Comparison of ENCODE assay signal across 1 cellular context in genomic region chr18:3297025-3297984, GRCh38.
TF ChIP-seq lines count a peak whose summit lies in the region.

No MANE protein-coding gene starts in this region.

TF ChIP-seq in HepG2, 621 proteins besides CTCF, POLR2A, EP300 and RAD21 (continued from another document and continues in another):
- TF ChIP-seq, protein P1, sequence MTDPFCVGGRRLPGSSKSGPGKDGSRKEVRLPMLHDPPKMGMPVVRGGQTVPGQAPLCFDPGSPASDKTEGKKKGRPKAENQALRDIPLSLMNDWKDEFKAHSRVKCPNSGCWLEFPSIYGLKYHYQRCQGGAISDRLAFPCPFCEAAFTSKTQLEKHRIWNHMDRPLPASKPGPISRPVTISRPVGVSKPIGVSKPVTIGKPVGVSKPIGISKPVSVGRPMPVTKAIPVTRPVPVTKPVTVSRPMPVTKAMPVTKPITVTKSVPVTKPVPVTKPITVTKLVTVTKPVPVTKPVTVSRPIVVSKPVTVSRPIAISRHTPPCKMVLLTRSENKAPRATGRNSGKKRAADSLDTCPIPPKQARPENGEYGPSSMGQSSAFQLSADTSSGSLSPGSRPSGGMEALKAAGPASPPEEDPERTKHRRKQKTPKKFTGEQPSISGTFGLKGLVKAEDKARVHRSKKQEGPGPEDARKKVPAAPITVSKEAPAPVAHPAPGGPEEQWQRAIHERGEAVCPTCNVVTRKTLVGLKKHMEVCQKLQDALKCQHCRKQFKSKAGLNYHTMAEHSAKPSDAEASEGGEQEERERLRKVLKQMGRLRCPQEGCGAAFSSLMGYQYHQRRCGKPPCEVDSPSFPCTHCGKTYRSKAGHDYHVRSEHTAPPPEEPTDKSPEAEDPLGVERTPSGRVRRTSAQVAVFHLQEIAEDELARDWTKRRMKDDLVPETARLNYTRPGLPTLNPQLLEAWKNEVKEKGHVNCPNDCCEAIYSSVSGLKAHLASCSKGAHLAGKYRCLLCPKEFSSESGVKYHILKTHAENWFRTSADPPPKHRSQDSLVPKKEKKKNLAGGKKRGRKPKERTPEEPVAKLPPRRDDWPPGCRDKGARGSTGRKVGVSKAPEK (CRISPR knock-in tag; IDR thresholded peaks at IDR 0.05; ENCODE audit: borderline replicate concordance), result no peak
- TF ChIP-seq ISX (CRISPR knock-in tag; conservative IDR thresholded peaks at IDR 0.05), result no peak
- TF ChIP-seq SOX6 (IDR thresholded peaks at IDR 0.05), result no peak
- TF ChIP-seq SOX6 (CRISPR knock-in tag; IDR thresholded peaks at IDR 0.05), result peak; percentile 78
- peak; percentile 83; the same call in 1 of the 2 replicates for TF ChIP-seq ZNF124 (CRISPR knock-in tag; IDR thresholded peaks at IDR 0.05)
- TF ChIP-seq ZNF275 (CRISPR knock-in tag; IDR thresholded peaks at IDR 0.05; ENCODE audit: borderline replicate concordance), result peak; percentile 77
- peak; percentile 58; the same call in 1 of the 2 replicates for TF ChIP-seq FOSL1 (CRISPR knock-in tag; IDR thresholded peaks at IDR 0.05; ENCODE audit: borderline replicate concordance)
- TF ChIP-seq KMT2B (CRISPR knock-in tag; IDR thresholded peaks at IDR 0.05), result peak; percentile 76
- peak; percentile 66; the same call in 1 of the 2 replicates for TF ChIP-seq ZNF749 (CRISPR knock-in tag; IDR thresholded peaks at IDR 0.05; ENCODE audit: borderline replicate concordance)
- TF ChIP-seq, protein P2, sequence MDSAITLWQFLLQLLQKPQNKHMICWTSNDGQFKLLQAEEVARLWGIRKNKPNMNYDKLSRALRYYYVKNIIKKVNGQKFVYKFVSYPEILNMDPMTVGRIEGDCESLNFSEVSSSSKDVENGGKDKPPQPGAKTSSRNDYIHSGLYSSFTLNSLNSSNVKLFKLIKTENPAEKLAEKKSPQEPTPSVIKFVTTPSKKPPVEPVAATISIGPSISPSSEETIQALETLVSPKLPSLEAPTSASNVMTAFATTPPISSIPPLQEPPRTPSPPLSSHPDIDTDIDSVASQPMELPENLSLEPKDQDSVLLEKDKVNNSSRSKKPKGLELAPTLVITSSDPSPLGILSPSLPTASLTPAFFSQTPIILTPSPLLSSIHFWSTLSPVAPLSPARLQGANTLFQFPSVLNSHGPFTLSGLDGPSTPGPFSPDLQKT (CRISPR knock-in tag; IDR thresholded peaks at IDR 0.05; ENCODE audit: borderline replicate concordance), result no peak
- no peak for TF ChIP-seq ZNF224 (CRISPR knock-in tag; IDR thresholded peaks at IDR 0.05)
- peak; percentile 73 for TF ChIP-seq PHF5A (CRISPR knock-in tag; IDR thresholded peaks at IDR 0.05; ENCODE audit: low read depth, unreplicated experiment)
- TF ChIP-seq CBX1 (IDR thresholded peaks at IDR 0.05; ENCODE audit: low read depth), result peak; percentile 96
- no peak for TF ChIP-seq ZBTB21 (CRISPR knock-in tag; IDR thresholded peaks at IDR 0.05)
- TF ChIP-seq RFX3 (CRISPR knock-in tag; IDR thresholded peaks at IDR 0.05), result peak; percentile 37; the same call in 1 of the 2 replicates
- no peak for TF ChIP-seq ZNF703 (CRISPR knock-in tag; IDR thresholded peaks at IDR 0.05; ENCODE audit: borderline replicate concordance)
- peak; percentile 93 for TF ChIP-seq FOSL2 (CRISPR knock-in tag; IDR thresholded peaks at IDR 0.05)
- TF ChIP-seq, protein P3, sequence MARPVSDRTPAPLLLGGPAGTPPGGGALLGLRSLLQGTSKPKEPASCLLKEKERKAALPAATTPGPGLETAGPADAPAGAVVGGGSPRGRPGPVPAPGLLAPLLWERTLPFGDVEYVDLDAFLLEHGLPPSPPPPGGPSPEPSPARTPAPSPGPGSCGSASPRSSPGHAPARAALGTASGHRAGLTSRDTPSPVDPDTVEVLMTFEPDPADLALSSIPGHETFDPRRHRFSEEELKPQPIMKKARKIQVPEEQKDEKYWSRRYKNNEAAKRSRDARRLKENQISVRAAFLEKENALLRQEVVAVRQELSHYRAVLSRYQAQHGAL (CRISPR knock-in tag; IDR thresholded peaks at IDR 0.05; ENCODE audit: not compliant biosample characterization), result no peak
- TF ChIP-seq, protein P4, sequence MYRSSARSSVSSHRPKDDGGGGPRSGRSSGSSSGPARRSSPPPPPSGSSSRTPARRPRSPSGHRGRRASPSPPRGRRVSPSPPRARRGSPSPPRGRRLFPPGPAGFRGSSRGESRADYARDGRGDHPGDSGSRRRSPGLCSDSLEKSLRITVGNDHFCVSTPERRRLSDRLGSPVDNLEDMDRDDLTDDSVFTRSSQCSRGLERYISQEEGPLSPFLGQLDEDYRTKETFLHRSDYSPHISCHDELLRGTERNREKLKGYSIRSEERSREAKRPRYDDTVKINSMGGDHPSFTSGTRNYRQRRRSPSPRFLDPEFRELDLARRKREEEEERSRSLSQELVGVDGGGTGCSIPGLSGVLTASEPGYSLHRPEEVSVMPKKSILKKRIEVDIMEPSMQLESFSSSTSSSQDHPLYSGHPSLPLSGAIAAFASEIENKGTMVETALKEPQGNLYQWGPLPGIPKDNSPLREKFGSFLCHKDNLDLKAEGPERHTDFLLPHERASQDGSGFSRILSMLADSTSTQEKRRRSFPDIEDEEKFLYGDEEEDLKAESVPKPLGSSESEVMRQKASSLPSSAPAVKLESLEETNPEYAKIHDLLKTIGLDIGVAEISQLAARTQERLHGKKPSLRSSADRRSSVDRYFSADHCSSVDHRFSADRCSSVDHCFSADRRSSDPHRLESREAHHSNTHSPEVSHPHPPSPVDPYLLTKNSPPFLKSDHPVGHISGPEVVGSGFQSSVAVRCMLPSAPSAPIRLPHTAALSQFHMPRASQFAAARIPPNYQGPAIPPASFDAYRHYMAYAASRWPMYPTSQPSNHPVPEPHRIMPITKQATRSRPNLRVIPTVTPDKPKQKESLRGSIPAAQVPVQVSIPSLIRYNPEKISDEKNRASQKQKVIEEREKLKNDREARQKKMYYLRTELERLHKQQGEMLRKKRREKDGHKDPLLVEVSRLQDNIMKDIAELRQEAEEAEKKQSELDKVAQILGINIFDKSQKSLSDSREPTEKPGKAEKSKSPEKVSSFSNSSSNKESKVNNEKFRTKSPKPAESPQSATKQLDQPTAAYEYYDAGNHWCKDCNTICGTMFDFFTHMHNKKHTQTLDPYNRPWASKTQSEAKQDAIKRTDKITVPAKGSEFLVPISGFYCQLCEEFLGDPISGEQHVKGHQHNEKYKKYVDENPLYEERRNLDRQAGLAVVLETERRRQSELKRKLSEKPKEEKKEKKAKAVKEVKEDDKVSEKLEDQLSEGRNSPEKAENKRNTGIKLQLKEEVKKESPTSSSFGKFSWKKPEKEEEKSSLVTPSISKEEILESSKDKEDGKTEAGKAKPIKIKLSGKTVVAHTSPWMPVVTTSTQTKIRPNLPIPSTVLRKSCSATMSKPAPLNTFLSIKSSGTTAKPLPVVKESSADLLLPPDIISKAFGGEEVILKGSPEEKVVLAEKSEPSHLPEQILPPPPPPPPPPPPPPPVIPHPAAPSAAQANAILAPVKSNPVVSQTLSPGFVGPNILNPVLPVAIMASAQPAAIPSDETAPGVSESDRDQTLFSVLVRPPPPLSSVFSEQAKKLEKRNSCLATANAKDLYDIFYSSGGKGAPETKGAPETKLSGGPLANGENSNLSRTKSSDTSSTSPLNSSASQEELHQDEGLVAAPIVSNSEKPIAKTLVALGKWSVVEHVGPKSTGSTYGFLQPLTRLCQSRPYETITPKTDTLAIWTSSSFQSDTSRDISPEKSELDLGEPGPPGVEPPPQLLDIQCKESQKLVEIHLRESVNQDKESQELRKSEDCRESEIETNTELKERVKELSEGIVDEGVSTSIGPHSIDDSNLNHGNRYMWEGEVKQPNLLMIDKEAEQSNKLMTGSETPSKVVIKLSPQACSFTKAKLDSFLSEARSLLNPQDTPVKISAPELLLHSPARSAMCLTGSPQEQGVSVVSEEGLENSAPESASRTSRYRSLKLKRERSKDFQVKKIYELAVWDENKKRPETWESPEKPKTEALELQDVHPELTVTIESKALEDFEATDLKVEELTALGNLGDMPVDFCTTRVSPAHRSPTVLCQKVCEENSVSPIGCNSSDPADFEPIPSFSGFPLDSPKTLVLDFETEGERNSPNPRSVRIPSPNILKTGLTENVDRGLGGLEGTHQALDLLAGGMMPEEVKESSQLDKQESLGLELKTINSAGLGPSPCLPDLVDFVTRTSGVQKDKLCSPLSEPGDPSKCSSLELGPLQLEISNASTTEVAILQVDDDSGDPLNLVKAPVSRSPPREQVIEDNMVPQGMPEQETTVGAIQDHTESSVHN (CRISPR knock-in tag; IDR thresholded peaks at IDR 0.05), result peak; percentile 44; the same call in 1 of the 2 replicates
- peak; percentile 44; the same call in 1 of the 2 replicates for TF ChIP-seq HMG20A (CRISPR knock-in tag; IDR thresholded peaks at IDR 0.05; ENCODE audit: borderline replicate concordance)
- no peak for TF ChIP-seq SNRNP70 (IDR thresholded peaks at IDR 0.05; ENCODE audit: low read depth, low read length)
- TF ChIP-seq ZXDC (CRISPR knock-in tag; IDR thresholded peaks at IDR 0.05), result peak; percentile 60; the same call in 1 of the 2 replicates
- no peak for TF ChIP-seq CREB1 (IDR thresholded peaks at IDR 0.05)
- TF ChIP-seq CREB1 (CRISPR knock-in tag; IDR thresholded peaks at IDR 0.05), result peak; percentile 80
- TF ChIP-seq, protein P5, sequence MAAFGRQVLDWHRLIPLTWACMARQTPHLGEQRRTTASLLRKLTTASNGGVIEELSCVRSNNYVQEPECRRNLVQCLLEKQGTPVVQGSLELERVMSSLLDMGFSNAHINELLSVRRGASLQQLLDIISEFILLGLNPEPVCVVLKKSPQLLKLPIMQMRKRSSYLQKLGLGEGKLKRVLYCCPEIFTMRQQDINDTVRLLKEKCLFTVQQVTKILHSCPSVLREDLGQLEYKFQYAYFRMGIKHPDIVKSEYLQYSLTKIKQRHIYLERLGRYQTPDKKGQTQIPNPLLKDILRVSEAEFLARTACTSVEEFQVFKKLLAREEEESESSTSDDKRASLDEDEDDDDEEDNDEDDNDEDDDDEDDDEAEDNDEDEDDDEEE (CRISPR knock-in tag; IDR thresholded peaks at IDR 0.05), result no peak
- no peak for TF ChIP-seq ZNF7 (CRISPR knock-in tag; IDR thresholded peaks at IDR 0.05)
- TF ChIP-seq POLR2AphosphoS2 (IDR thresholded peaks at IDR 0.05; ENCODE audit: low read depth, low read length), result no peak
- no peak for TF ChIP-seq ZKSCAN1 (IDR thresholded peaks at IDR 0.05; ENCODE audit: low read length)
- no peak for TF ChIP-seq TBL1XR1 (IDR thresholded peaks at IDR 0.05; ENCODE audit: borderline replicate concordance, low read length, partially characterized antibody)
- no peak for TF ChIP-seq TRAFD1 (CRISPR knock-in tag; IDR thresholded peaks at IDR 0.05; ENCODE audit: borderline replicate concordance)
- peak; percentile 30; the same call in 1 of the 2 replicates for TF ChIP-seq ZNF101 (CRISPR knock-in tag; IDR thresholded peaks at IDR 0.05; ENCODE audit: borderline replicate concordance, low read depth)
- TF ChIP-seq, protein P6, sequence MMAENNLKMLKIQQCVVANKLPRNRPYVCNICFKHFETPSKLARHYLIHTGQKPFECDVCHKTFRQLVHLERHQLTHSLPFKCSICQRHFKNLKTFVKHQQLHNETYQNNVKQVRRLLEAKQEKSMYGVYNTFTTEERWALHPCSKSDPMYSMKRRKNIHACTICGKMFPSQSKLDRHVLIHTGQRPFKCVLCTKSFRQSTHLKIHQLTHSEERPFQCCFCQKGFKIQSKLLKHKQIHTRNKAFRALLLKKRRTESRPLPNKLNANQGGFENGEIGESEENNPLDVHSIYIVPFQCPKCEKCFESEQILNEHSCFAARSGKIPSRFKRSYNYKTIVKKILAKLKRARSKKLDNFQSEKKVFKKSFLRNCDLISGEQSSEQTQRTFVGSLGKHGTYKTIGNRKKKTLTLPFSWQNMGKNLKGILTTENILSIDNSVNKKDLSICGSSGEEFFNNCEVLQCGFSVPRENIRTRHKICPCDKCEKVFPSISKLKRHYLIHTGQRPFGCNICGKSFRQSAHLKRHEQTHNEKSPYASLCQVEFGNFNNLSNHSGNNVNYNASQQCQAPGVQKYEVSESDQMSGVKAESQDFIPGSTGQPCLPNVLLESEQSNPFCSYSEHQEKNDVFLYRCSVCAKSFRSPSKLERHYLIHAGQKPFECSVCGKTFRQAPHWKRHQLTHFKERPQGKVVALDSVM (CRISPR knock-in tag; IDR thresholded peaks at IDR 0.05), result no peak
- TF ChIP-seq ZNF260 (CRISPR knock-in tag; IDR thresholded peaks at IDR 0.05; ENCODE audit: borderline replicate concordance, low read depth), result no peak
- peak; percentile 74 for TF ChIP-seq GABPB1 (CRISPR knock-in tag; IDR thresholded peaks at IDR 0.05)
- peak; percentile 73; the same call in 1 of the 2 replicates for TF ChIP-seq SP4 (CRISPR knock-in tag; IDR thresholded peaks at IDR 0.05)
